In genomic region chr5:69467442-69468225, GRCh38 we compare ENCODE assay signal across 13 cellular contexts. TPM values are rescaled to one million over a fixed set of nuclear protein-coding genes. Genes with fewer than 3 reads are reported as not detected.
DNase-seq lines count a peak whose midpoint lies in the region; ATAC-seq lines count a peak whose summit lies in the region.
"Had no signal": no experiment of that assay in that cellular context is flagged by ENCODE, and none has a peak within 500 bp of the region (broad histone marks: within the 10 kb centered on the region; RNA-seq: fewer than 3 reads in every experiment).

No MANE protein-coding gene starts in this region.

- ATAC-seq in GM19043 (IDR thresholded peaks at IDR 0.05; ENCODE audit: low read depth, unreplicated experiment) (peak; percentile 95), HG02588 (IDR thresholded peaks at IDR 0.05; ENCODE audit: unreplicated experiment) (peak; percentile 93), HG03354 (IDR thresholded peaks at IDR 0.05; ENCODE audit: poor library complexity, severe bottlenecking, unreplicated experiment) (peak; percentile 97), left ventricle myocardium superior (no peak)
- ATAC-seq: left lung had no signal

- intact Hi-C loops in left ventricle myocardium superior (cut with micrococcal nuclease) = no loop called here

- peak; percentile 18 for DNase-seq in AG08396 (ENCODE audit: low spot score)
- DNase-seq in HUDEP-2 (lab: John Stamatoyannopoulos, UW; ENCODE audit: unreplicated experiment in 76 of 76) = no peak
- DNase-seq in activated effector memory CD4-positive, alpha-beta T cell treated with anti-CD3 and anti-CD28 coated beads, Interleukin-2, amount 50 U/mL, for 16 hours = no peak
- DNase-seq in D341Med (ENCODE audit: low spot score) = no peak
- DNase-seq in left ventricle myocardium superior = no peak
- DNase-seq: left lung, NCI-H1048, T1000, transverse colon had no signal

RNA-seq across cellular contexts. Expression of gene OCLN, which starts 25.0 kb away (rescaled TPM):
- total RNA-seq in left ventricle myocardium superior = 1.6 TPM

RNA-seq across cellular contexts. Expression of gene MARVELD2, which starts 52.7 kb away (rescaled TPM):
- total RNA-seq in left ventricle myocardium superior = 1.8 TPM
- total RNA-seq: A172 had no signal
